In genomic region chr13:20291675-20292074, GRCh38 we compare ENCODE assay signal across 1 cellular context.
TF ChIP-seq lines count a peak whose summit lies in the region.

No MANE protein-coding gene starts in this region.

TF ChIP-seq in K562, 482 proteins besides CTCF, POLR2A, EP300 and RAD21 (continued from another document):
- no peak for TF ChIP-seq E4F1 (CRISPR knock-in tag; IDR thresholded peaks at IDR 0.05; ENCODE audit: borderline replicate concordance)
TF ChIP-seq in K562: peak in this region for 4.
